ENCODE assay signal across 18 cellular contexts in genomic region chr5:50766042-50766441, GRCh38.
"Had no signal": no experiment of that assay in that cellular context is flagged by ENCODE, and none has a peak within 500 bp of the region (broad histone marks: within the 10 kb centered on the region; RNA-seq: fewer than 3 reads in every experiment).

No MANE protein-coding gene starts in this region.

- ATAC-seq: body of pancreas; mucosa of descending colon; right lobe of liver; stimulated activated naive B cell treated with anti-CD40 and anti-IgM and Interleukin-4, amounts not matched to agents 10 μg/mL and 1 μg/mL and 100 μg/mL, for 72 hours had no signal

- H3K27ac Mint-ChIP-seq: activated CD4-positive, alpha-beta memory T cell treated with anti-CD3 and anti-CD28 coated beads, Interleukin-2, amount 10 ng/mL, durations not matched to agents 7 days and 5 days; stimulated activated naive B cell treated with anti-CD40 and anti-IgM and Interleukin-4, amounts not matched to agents 10 μg/mL and 1 μg/mL and 100 μg/mL, for 72 hours; T-helper 2 cell treated with Interferon-gamma antibody and Interleukin-4, amounts not matched to agents 5 μg/mL and 100 μg/mL, for 36 hours had no signal

- H3K4me3 ChIP-seq: body of pancreas, hepatocyte, mucosa of descending colon, ovary, right lobe of liver, thyroid gland had no signal

- H3K4me2 ChIP-seq: hepatocyte had no signal

- H3K4me3 Mint-ChIP-seq: activated CD4-positive, alpha-beta memory T cell treated with anti-CD3 and anti-CD28 coated beads, Interleukin-2, amount 10 ng/mL, durations not matched to agents 7 days and 5 days; naive B cell; stimulated activated naive B cell treated with anti-CD40 and anti-IgM and Interleukin-4, amounts not matched to agents 10 μg/mL and 1 μg/mL and 100 μg/mL, for 72 hours; T-helper 2 cell treated with Interferon-gamma antibody and Interleukin-4, amounts not matched to agents 5 μg/mL and 100 μg/mL, for 36 hours had no signal

- H3K9me3 Mint-ChIP-seq: activated CD4-positive, alpha-beta memory T cell treated with anti-CD3 and anti-CD28 coated beads, Interleukin-2, amount 10 ng/mL, durations not matched to agents 7 days and 5 days; naive B cell; stimulated activated naive B cell treated with anti-CD40 and anti-IgM and Interleukin-4, amounts not matched to agents 10 μg/mL and 1 μg/mL and 100 μg/mL, for 72 hours; T-helper 2 cell treated with Interferon-gamma antibody and Interleukin-4, amounts not matched to agents 5 μg/mL and 100 μg/mL, for 36 hours had no signal

- DNase-seq: activated CD4-positive, alpha-beta memory T cell treated with anti-CD3 and anti-CD28 coated beads, Interleukin-2, amount 10 ng/mL, durations not matched to agents 7 days and 5 days; activated CD4-positive, alpha-beta T cell treated with anti-CD3 and anti-CD28 coated beads for 48 hours; activated CD8-positive, alpha-beta memory T cell treated with anti-CD3 and anti-CD28 coated beads, Interleukin-2, amount 50 U/mL, for 4 hours; activated gamma-delta T cell; activated T-cell treated with anti-CD3 and anti-CD28 coated beads, Interleukin-2, amount 50 U/mL, for 48 hours; body of pancreas; mesenchymal stem cell; mucosa of descending colon; naive B cell; ovary; right lobe of liver; small intestine; stimulated activated CD4-positive, alpha-beta T cell treated with anti-CD3 and anti-CD28 coated beads, Interleukin-4, amount 100 ng/mL, for 4 hours; stimulated activated naive B cell treated with anti-CD40 and anti-IgM and Interleukin-4, amounts not matched to agents 10 μg/mL and 1 μg/mL and 100 μg/mL, for 72 hours; SW 1271; thyroid gland had no signal

- H3K9me3 ChIP-seq: body of pancreas, mucosa of descending colon, ovary, right lobe of liver, thyroid gland had no signal

- H3K27ac ChIP-seq: body of pancreas, hepatocyte, ovary, right lobe of liver, thyroid gland had no signal

- H3K27me3 ChIP-seq: body of pancreas, hepatocyte, ovary, right lobe of liver, thyroid gland had no signal

- H3K36me3 ChIP-seq: ovary had no signal

- H2AFZ ChIP-seq: hepatocyte had no signal

- H3K4me1 ChIP-seq: body of pancreas, right lobe of liver, thyroid gland had no signal

- H3K79me2 ChIP-seq: hepatocyte had no signal

- H3K27me3 Mint-ChIP-seq: activated CD4-positive, alpha-beta memory T cell treated with anti-CD3 and anti-CD28 coated beads, Interleukin-2, amount 10 ng/mL, durations not matched to agents 7 days and 5 days; naive B cell; stimulated activated naive B cell treated with anti-CD40 and anti-IgM and Interleukin-4, amounts not matched to agents 10 μg/mL and 1 μg/mL and 100 μg/mL, for 72 hours had no signal
